2 cellular contexts compared by ENCODE assay signal in the genomic region with DNA sequence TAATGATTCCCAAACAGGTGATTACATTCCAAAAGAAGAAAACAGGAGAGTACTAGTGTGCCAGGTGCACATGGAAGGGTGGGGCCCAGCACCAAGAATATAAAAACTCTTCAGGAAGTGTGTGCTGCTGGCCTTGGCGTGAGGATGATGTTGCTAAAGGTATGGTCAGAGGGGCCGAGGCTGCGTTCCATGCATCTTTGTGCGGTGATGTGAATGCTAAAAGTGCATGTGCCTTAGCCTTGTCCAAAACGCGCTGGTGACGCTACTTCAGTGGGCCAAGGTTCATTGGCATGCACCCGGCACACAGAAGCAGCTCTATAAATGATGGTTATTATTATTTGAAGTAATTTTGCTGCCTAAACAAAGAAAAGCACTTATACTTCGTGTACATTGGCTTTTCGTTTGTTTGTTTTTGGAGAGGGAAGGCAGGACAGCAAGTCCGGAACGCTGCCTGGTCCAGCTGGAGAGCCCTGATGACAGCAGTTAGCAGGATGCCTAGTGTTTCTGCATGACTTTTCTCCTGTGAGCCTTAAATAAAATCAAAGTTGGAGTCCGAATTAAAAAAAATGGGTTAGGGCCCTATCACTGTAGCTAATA.
TF ChIP-seq lines count a peak whose summit lies in the region.

No MANE protein-coding gene starts in this region.

TF ChIP-seq in GM23338, 12 proteins besides CTCF, POLR2A, EP300 and RAD21 (continues in another document):
- no peak for TF ChIP-seq NANOG (IDR thresholded peaks at IDR 0.05; ENCODE audit: borderline replicate concordance)
- TF ChIP-seq, protein P1, sequence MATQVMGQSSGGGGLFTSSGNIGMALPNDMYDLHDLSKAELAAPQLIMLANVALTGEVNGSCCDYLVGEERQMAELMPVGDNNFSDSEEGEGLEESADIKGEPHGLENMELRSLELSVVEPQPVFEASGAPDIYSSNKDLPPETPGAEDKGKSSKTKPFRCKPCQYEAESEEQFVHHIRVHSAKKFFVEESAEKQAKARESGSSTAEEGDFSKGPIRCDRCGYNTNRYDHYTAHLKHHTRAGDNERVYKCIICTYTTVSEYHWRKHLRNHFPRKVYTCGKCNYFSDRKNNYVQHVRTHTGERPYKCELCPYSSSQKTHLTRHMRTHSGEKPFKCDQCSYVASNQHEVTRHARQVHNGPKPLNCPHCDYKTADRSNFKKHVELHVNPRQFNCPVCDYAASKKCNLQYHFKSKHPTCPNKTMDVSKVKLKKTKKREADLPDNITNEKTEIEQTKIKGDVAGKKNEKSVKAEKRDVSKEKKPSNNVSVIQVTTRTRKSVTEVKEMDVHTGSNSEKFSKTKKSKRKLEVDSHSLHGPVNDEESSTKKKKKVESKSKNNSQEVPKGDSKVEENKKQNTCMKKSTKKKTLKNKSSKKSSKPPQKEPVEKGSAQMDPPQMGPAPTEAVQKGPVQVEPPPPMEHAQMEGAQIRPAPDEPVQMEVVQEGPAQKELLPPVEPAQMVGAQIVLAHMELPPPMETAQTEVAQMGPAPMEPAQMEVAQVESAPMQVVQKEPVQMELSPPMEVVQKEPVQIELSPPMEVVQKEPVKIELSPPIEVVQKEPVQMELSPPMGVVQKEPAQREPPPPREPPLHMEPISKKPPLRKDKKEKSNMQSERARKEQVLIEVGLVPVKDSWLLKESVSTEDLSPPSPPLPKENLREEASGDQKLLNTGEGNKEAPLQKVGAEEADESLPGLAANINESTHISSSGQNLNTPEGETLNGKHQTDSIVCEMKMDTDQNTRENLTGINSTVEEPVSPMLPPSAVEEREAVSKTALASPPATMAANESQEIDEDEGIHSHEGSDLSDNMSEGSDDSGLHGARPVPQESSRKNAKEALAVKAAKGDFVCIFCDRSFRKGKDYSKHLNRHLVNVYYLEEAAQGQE (IDR thresholded peaks at IDR 0.05; ENCODE audit: unreplicated experiment): no peak
- TF ChIP-seq, protein P2, sequence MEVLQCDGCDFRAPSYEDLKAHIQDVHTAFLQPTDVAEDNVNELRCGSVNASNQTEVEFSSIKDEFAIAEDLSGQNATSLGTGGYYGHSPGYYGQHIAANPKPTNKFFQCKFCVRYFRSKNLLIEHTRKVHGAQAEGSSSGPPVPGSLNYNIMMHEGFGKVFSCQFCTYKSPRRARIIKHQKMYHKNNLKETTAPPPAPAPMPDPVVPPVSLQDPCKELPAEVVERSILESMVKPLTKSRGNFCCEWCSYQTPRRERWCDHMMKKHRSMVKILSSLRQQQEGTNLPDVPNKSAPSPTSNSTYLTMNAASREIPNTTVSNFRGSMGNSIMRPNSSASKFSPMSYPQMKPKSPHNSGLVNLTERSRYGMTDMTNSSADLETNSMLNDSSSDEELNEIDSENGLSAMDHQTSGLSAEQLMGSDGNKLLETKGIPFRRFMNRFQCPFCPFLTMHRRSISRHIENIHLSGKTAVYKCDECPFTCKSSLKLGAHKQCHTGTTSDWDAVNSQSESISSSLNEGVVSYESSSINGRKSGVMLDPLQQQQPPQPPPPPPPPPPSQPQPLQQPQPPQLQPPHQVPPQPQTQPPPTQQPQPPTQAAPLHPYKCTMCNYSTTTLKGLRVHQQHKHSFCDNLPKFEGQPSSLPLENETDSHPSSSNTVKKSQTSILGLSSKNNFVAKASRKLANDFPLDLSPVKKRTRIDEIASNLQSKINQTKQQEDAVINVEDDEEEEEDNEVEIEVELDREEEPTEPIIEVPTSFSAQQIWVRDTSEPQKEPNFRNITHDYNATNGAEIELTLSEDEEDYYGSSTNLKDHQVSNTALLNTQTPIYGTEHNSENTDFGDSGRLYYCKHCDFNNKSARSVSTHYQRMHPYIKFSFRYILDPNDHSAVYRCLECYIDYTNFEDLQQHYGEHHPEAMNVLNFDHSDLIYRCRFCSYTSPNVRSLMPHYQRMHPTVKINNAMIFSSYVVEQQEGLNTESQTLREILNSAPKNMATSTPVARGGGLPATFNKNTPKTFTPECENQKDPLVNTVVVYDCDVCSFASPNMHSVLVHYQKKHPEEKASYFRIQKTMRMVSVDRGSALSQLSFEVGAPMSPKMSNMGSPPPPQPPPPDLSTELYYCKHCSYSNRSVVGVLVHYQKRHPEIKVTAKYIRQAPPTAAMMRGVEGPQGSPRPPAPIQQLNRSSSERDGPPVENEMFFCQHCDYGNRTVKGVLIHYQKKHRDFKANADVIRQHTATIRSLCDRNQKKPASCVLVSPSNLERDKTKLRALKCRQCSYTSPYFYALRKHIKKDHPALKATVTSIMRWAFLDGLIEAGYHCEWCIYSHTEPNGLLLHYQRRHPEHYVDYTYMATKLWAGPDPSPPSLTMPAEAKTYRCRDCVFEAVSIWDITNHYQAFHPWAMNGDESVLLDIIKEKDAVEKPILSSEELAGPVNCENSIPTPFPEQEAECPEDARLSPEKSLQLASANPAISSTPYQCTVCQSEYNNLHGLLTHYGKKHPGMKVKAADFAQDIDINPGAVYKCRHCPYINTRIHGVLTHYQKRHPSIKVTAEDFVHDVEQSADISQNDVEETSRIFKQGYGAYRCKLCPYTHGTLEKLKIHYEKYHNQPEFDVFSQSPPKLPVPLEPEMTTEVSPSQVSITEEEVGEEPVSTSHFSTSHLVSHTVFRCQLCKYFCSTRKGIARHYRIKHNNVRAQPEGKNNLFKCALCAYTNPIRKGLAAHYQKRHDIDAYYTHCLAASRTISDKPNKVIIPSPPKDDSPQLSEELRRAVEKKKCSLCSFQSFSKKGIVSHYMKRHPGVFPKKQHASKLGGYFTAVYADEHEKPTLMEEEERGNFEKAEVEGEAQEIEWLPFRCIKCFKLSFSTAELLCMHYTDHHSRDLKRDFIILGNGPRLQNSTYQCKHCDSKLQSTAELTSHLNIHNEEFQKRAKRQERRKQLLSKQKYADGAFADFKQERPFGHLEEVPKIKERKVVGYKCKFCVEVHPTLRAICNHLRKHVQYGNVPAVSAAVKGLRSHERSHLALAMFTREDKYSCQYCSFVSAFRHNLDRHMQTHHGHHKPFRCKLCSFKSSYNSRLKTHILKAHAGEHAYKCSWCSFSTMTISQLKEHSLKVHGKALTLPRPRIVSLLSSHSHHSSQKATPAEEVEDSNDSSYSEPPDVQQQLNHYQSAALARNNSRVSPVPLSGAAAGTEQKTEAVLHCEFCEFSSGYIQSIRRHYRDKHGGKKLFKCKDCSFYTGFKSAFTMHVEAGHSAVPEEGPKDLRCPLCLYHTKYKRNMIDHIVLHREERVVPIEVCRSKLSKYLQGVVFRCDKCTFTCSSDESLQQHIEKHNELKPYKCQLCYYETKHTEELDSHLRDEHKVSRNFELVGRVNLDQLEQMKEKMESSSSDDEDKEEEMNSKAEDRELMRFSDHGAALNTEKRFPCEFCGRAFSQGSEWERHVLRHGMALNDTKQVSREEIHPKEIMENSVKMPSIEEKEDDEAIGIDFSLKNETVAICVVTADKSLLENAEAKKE (CRISPR knock-in tag; IDR thresholded peaks at IDR 0.05): no peak
- TF ChIP-seq ZNF114 (CRISPR knock-in tag; IDR thresholded peaks at IDR 0.05): no peak
- TF ChIP-seq, protein P3, sequence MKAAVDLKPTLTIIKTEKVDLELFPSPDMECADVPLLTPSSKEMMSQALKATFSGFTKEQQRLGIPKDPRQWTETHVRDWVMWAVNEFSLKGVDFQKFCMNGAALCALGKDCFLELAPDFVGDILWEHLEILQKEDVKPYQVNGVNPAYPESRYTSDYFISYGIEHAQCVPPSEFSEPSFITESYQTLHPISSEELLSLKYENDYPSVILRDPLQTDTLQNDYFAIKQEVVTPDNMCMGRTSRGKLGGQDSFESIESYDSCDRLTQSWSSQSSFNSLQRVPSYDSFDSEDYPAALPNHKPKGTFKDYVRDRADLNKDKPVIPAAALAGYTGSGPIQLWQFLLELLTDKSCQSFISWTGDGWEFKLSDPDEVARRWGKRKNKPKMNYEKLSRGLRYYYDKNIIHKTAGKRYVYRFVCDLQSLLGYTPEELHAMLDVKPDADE (IDR thresholded peaks at IDR 0.05): no peak
- TF ChIP-seq POLR2AphosphoS5 (IDR thresholded peaks at IDR 0.05; ENCODE audit: low read depth): no peak
- no peak for TF ChIP-seq STAT1 (IDR thresholded peaks at IDR 0.05; ENCODE audit: unreplicated experiment)
- no peak for TF ChIP-seq EZH2 (IDR thresholded peaks at IDR 0.05; ENCODE audit: low read depth, unreplicated experiment)
- no peak for TF ChIP-seq ZNF331 (CRISPR knock-in tag; IDR thresholded peaks at IDR 0.05; ENCODE audit: low read depth)

TF ChIP-seq in H1, 55 proteins besides CTCF, POLR2A, EP300 and RAD21:
- no peak for TF ChIP-seq PHF8 (conservative IDR thresholded peaks at IDR 0.05; ENCODE audit: low read depth, low read length)
- no peak for TF ChIP-seq NRF1 (IDR thresholded peaks at IDR 0.05; ENCODE audit: low read depth, low read length)
- TF ChIP-seq JUN (IDR thresholded peaks at IDR 0.05; ENCODE audit: low read depth, low read length): no peak
- no peak for TF ChIP-seq CHD2 (IDR thresholded peaks at IDR 0.05; ENCODE audit: low read length)
- TF ChIP-seq SIX5 (IDR thresholded peaks at IDR 0.05; ENCODE audit: low read depth, low read length): no peak
- TF ChIP-seq ASH2L (IDR thresholded peaks at IDR 0.05; ENCODE audit: low read length): no peak
- TF ChIP-seq CTBP2 (IDR thresholded peaks at IDR 0.05; ENCODE audit: borderline replicate concordance, insufficient read depth, insufficient read length, low read length): no peak
- TF ChIP-seq SAP30 (IDR thresholded peaks at IDR 0.05; ENCODE audit: insufficient read depth, insufficient replicate concordance, low read length): no peak
- TF ChIP-seq ZNF274 (IDR thresholded peaks at IDR 0.05; ENCODE audit: borderline replicate concordance, extremely low read depth, low read length): no peak
- no peak for TF ChIP-seq BACH1 (IDR thresholded peaks at IDR 0.05; ENCODE audit: low read length)
- no peak for TF ChIP-seq FOSL1 (IDR thresholded peaks at IDR 0.05; ENCODE audit: insufficient read depth, low read depth, low read length)
- no peak for TF ChIP-seq CREB1 (IDR thresholded peaks at IDR 0.05)
- TF ChIP-seq CBX8 (IDR thresholded peaks at IDR 0.05; ENCODE audit: borderline replicate concordance, low read depth, low read length): no peak
- TF ChIP-seq JUND (IDR thresholded peaks at IDR 0.05; ENCODE audit: low read length): no peak
- no peak for TF ChIP-seq KDM4A (IDR thresholded peaks at IDR 0.05; ENCODE audit: low read depth, low read length, severe bottlenecking)
- TF ChIP-seq, protein P4, sequence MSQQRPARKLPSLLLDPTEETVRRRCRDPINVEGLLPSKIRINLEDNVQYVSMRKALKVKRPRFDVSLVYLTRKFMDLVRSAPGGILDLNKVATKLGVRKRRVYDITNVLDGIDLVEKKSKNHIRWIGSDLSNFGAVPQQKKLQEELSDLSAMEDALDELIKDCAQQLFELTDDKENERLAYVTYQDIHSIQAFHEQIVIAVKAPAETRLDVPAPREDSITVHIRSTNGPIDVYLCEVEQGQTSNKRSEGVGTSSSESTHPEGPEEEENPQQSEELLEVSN (IDR thresholded peaks at IDR 0.05): no peak
- TF ChIP-seq CBX5 (IDR thresholded peaks at IDR 0.05; ENCODE audit: low read depth, low read length): no peak
